In the genomic region with DNA sequence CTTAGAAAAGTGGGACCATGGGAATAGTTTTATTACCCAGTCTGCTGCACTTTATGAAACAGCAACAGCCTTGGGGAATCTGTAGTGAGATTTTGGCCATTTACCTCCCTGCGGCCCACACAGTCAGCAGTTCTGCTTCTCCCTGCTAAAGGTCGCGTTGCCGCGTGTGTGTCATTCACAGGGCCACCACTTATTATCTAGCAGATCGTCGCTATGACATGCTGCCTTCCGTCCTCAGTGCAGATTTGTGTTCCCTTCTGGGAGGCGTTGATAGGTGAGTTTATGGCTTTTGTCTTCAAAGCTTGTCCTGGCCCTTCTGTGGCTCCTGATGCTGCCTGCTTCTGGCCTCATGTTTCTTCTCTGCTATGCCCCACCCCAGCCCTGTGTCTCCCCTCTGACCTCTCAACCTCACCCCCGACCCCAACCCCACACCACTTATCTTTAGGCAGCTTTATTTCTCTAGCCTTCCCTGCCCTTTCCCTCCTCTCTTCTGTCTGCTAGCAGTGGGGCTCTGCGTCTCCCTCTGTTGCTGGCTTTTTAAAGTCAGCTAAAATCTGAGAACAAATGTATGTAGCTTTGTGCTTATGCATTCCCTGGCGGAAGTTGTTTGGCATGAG, we compare ENCODE assay signal across 26 cellular contexts. TPM values are rescaled to one million over a fixed set of nuclear protein-coding genes. Genes with fewer than 3 reads are reported as not detected.
A peak's percentile ranks its signal among the peaks of the same experiment; 100 is the strongest.
DNase-seq lines count a peak whose midpoint lies in the region; ATAC-seq and TF ChIP-seq lines count a peak whose summit lies in the region.
"Had no signal": no experiment of that assay in that cellular context is flagged by ENCODE, and none has a peak within 500 bp of the region (broad histone marks: within the 10 kb centered on the region; RNA-seq: fewer than 3 reads in every experiment).

No MANE protein-coding gene starts in this region.

- no peak for ATAC-seq in stimulated activated naive CD8-positive, alpha-beta T cell treated with anti-CD3 and anti-CD28 coated beads, Interleukin-15, Interleukin-2, amounts not matched to agents 100 U/mL and 50 U/mL, for 24 hours
- ATAC-seq in WTC11 (peak; percentile 52), naive B cell (ENCODE audit: low read depth in 2 of 2) (no peak), Right ventricle myocardium inferior (no peak)
- ATAC-seq: activated CD8-positive, alpha-beta T cell treated with anti-CD3 and anti-CD28 coated beads, Interleukin-2, amount 10 ng/mL, durations not matched to agents 7 days and 5 days; esophagus mucosa; HCT116; sciatic nerve had no signal

- DNase-seq in stimulated activated naive CD8-positive, alpha-beta T cell treated with anti-CD3 and anti-CD28 coated beads, Interleukin-15, Interleukin-2, amounts not matched to agents 100 U/mL and 50 U/mL, for 24 hours, result no peak
- DNase-seq in WTC11 (ENCODE audit: low spot score) (no peak), naive B cell (no peak), dermis blood vessel endothelial cell (no peak), Right ventricle myocardium inferior (ENCODE audit: missing footprints) (no peak)
- DNase-seq in stimulated activated CD4-positive, alpha-beta T cell treated with anti-CD3 and anti-CD28 coated beads, Interleukin-4, amount 100 ng/mL, for 1 hour, result no peak
- DNase-seq in activated CD4-positive, alpha-beta memory T cell treated with anti-CD3 and anti-CD28 coated beads, Interleukin-2, amount 10 ng/mL, durations not matched to agents 7 days and 5 days, result no peak
- DNase-seq: ACHN; activated CD8-positive, alpha-beta T cell treated with anti-CD3 and anti-CD28 coated beads, Interleukin-2, amount 10 ng/mL, durations not matched to agents 7 days and 5 days; activated gamma-delta T cell treated with Interleukin-2 at 50 U/mL for 16 hours; activated T-cell treated with anti-CD3 and anti-CD28 coated beads, Interleukin-2, amount 50 U/mL, for 1 hour; amniotic stem cell; DMS79 treated with DMSO at 0.1 percent for 48 hours; endodermal cell; foreskin fibroblast; KBM-7; NCI-H1105 treated with DMSO at 0.1 percent for 48 hours; NCI-H1930; NCI-H69; stimulated activated CD4-positive, alpha-beta T cell treated with anti-CD3 and anti-CD28 coated beads, Interleukin-4, amount 100 ng/mL, for 4 hours; stimulated activated naive CD4-positive, alpha-beta T cell treated with Interleukin-2 at 50 U/mL for 16 hours; T-helper 1 cell had no signal

- no peak for TF ChIP-seq CTCF in WTC11 (IDR thresholded peaks at IDR 0.05)

- H3K4me1 Mint-ChIP-seq in stimulated activated naive CD8-positive, alpha-beta T cell treated with anti-CD3 and anti-CD28 coated beads, Interleukin-15, Interleukin-2, amounts not matched to agents 100 ng/mL and 50 ng/mL, for 24 hours (ENCODE audit: low read depth), result peaks cover 5% of the 10 kb centered on the region
- H3K4me1 Mint-ChIP-seq in WTC11, result no peaks in the 10 kb centered on the region
- no peaks in the 10 kb centered on the region for H3K4me1 Mint-ChIP-seq in naive B cell
- H3K4me1 Mint-ChIP-seq in activated CD4-positive, alpha-beta memory T cell treated with anti-CD3 and anti-CD28 coated beads, Interleukin-2, amount 10 ng/mL, durations not matched to agents 7 days and 5 days, result no peaks in the 10 kb centered on the region
- H3K4me1 Mint-ChIP-seq: endodermal cell had no signal

- no peaks in the 10 kb centered on the region for H3K9me3 Mint-ChIP-seq in stimulated activated naive CD8-positive, alpha-beta T cell treated with anti-CD3 and anti-CD28 coated beads, Interleukin-15, Interleukin-2, amounts not matched to agents 100 ng/mL and 50 ng/mL, for 24 hours
- no peaks in the 10 kb centered on the region for H3K9me3 Mint-ChIP-seq in WTC11
- no peaks in the 10 kb centered on the region for H3K9me3 Mint-ChIP-seq in naive B cell
- H3K9me3 Mint-ChIP-seq in activated CD4-positive, alpha-beta memory T cell treated with anti-CD3 and anti-CD28 coated beads, Interleukin-2, amount 10 ng/mL, durations not matched to agents 7 days and 5 days, result no peaks in the 10 kb centered on the region
- H3K9me3 Mint-ChIP-seq: endodermal cell had no signal

- POLR2A ChIA-PET in WTC11 (lab: Charles Lee), result no interaction called here
- POLR2A ChIA-PET in activated CD4-positive, alpha-beta memory T cell treated with anti-CD3 and anti-CD28 coated beads, Interleukin-2, amount 10 ng/mL, durations not matched to agents 7 days and 5 days (lab: Charles Lee), result no interaction called here

- no peak overlapping the region for H3K4me3 Mint-ChIP-seq in stimulated activated naive CD8-positive, alpha-beta T cell treated with anti-CD3 and anti-CD28 coated beads, Interleukin-15, Interleukin-2, amounts not matched to agents 100 ng/mL and 50 ng/mL, for 24 hours
- H3K4me3 Mint-ChIP-seq in WTC11, result no peak overlapping the region
- no peak overlapping the region for H3K4me3 Mint-ChIP-seq in naive B cell
- H3K4me3 Mint-ChIP-seq in activated CD4-positive, alpha-beta memory T cell treated with anti-CD3 and anti-CD28 coated beads, Interleukin-2, amount 10 ng/mL, durations not matched to agents 7 days and 5 days, result no peak overlapping the region
- H3K4me3 Mint-ChIP-seq: activated CD8-positive, alpha-beta T cell treated with anti-CD3 and anti-CD28 coated beads, Interleukin-2, amount 10 ng/mL, durations not matched to agents 7 days and 5 days; endodermal cell had no signal

- H3K27me3 Mint-ChIP-seq in stimulated activated naive CD8-positive, alpha-beta T cell treated with anti-CD3 and anti-CD28 coated beads, Interleukin-15, Interleukin-2, amounts not matched to agents 100 ng/mL and 50 ng/mL, for 24 hours, result no peaks in the 10 kb centered on the region
- H3K27me3 Mint-ChIP-seq in WTC11 (ENCODE audit: low read depth) (no peaks in the 10 kb centered on the region), naive B cell (no peaks in the 10 kb centered on the region)
- H3K27me3 Mint-ChIP-seq in activated CD4-positive, alpha-beta memory T cell treated with anti-CD3 and anti-CD28 coated beads, Interleukin-2, amount 10 ng/mL, durations not matched to agents 7 days and 5 days, result no peaks in the 10 kb centered on the region

- intact Hi-C loops in Right ventricle myocardium inferior (cut with DNase I), result no loop called here

- peak overlapping the region; percentile 75 for H3K27ac Mint-ChIP-seq in stimulated activated naive CD8-positive, alpha-beta T cell treated with anti-CD3 and anti-CD28 coated beads, Interleukin-15, Interleukin-2, amounts not matched to agents 100 ng/mL and 50 ng/mL, for 24 hours
- H3K27ac Mint-ChIP-seq in WTC11 (peak overlapping the region; percentile 82), naive B cell (peak overlapping the region in 4 of 6 donors; percentile 52 to 84 (median 58))
- no peak overlapping the region for H3K27ac Mint-ChIP-seq in activated CD4-positive, alpha-beta memory T cell treated with anti-CD3 and anti-CD28 coated beads, Interleukin-2, amount 10 ng/mL, durations not matched to agents 7 days and 5 days
- H3K27ac Mint-ChIP-seq: activated CD8-positive, alpha-beta T cell treated with anti-CD3 and anti-CD28 coated beads, Interleukin-2, amount 10 ng/mL, durations not matched to agents 7 days and 5 days; endodermal cell had no signal

- CTCF ChIA-PET in WTC11 (lab: Charles Lee), result interaction anchor here (0.8 kb wide), 1 partner anchor 378 kb away, joined by 3 read pairs; no protein-coding TSS in a partner anchor
- CTCF ChIA-PET in activated CD4-positive, alpha-beta memory T cell treated with anti-CD3 and anti-CD28 coated beads, Interleukin-2, amount 10 ng/mL, durations not matched to agents 7 days and 5 days (lab: Charles Lee), result no interaction called here

- peaks cover 59% of the 10 kb centered on the region for H3K36me3 Mint-ChIP-seq in stimulated activated naive CD8-positive, alpha-beta T cell treated with anti-CD3 and anti-CD28 coated beads, Interleukin-15, Interleukin-2, amounts not matched to agents 100 ng/mL and 50 ng/mL, for 24 hours (ENCODE audit: low read depth)
- H3K36me3 Mint-ChIP-seq in WTC11, result peaks cover 50% of the 10 kb centered on the region
- peaks cover 0 to 6% of the 10 kb centered on the region in 2 donors for H3K36me3 Mint-ChIP-seq in naive B cell
- H3K36me3 Mint-ChIP-seq in activated CD4-positive, alpha-beta memory T cell treated with anti-CD3 and anti-CD28 coated beads, Interleukin-2, amount 10 ng/mL, durations not matched to agents 7 days and 5 days (ENCODE audit: low read depth), result peaks cover 44% of the 10 kb centered on the region

TF ChIP-seq in WTC11, 78 proteins besides CTCF, POLR2A, EP300 and RAD21 (continues in another document):
- TF ChIP-seq, protein P1, sequence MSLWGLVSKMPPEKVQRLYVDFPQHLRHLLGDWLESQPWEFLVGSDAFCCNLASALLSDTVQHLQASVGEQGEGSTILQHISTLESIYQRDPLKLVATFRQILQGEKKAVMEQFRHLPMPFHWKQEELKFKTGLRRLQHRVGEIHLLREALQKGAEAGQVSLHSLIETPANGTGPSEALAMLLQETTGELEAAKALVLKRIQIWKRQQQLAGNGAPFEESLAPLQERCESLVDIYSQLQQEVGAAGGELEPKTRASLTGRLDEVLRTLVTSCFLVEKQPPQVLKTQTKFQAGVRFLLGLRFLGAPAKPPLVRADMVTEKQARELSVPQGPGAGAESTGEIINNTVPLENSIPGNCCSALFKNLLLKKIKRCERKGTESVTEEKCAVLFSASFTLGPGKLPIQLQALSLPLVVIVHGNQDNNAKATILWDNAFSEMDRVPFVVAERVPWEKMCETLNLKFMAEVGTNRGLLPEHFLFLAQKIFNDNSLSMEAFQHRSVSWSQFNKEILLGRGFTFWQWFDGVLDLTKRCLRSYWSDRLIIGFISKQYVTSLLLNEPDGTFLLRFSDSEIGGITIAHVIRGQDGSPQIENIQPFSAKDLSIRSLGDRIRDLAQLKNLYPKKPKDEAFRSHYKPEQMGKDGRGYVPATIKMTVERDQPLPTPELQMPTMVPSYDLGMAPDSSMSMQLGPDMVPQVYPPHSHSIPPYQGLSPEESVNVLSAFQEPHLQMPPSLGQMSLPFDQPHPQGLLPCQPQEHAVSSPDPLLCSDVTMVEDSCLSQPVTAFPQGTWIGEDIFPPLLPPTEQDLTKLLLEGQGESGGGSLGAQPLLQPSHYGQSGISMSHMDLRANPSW (CRISPR knock-in tag; conservative IDR thresholded peaks at IDR 0.05; ENCODE audit: low read depth), result no peak

RNA-seq across cellular contexts. Expression of gene DIS3L, which starts 30.1 kb away (rescaled TPM):
- total RNA-seq in WTC11 (2021), result 32.8 to 35.4 TPM (median 32.9 TPM) in 3 replicates
- polyA plus RNA-seq in naive B cell (ENCODE audit: low read depth in 6 of 6), result 10 to 100 TPM; 21.8 to 38.4 (median 23.7) TPM
- total RNA-seq in dermis blood vessel endothelial cell, result 36.1 and 37.0 TPM in 2 replicates
- total RNA-seq in activated CD4-positive, alpha-beta memory T cell treated with anti-CD3 and anti-CD28 coated beads, Interleukin-2, amount 10 ng/mL, durations not matched to agents 7 days and 5 days, result 10 to 100 TPM; 24.0 to 24.9 TPM
- 40.3 TPM for total RNA-seq in Right ventricle myocardium inferior

RNA-seq across cellular contexts. Expression of gene TIPIN, which starts 33.1 kb away (rescaled TPM):
- total RNA-seq in WTC11 (2021) (17.6 to 22.2 TPM (median 19.2 TPM) in 3 replicates), dermis blood vessel endothelial cell (7.8 and 12.4 TPM in 2 replicates), Right ventricle myocardium inferior (2.8 TPM)
- 10 to 100 TPM in 4 of 6 donors, 1 to 10 TPM in 2; 6.2 to 14.8 (median 12.4) TPM for polyA plus RNA-seq in naive B cell (ENCODE audit: low read depth in 6 of 6)
- 10 to 100 TPM; 27.2 to 28.9 TPM for total RNA-seq in activated CD4-positive, alpha-beta memory T cell treated with anti-CD3 and anti-CD28 coated beads, Interleukin-2, amount 10 ng/mL, durations not matched to agents 7 days and 5 days
